ENCODE assay signal across 27 cellular contexts in the genomic region with DNA sequence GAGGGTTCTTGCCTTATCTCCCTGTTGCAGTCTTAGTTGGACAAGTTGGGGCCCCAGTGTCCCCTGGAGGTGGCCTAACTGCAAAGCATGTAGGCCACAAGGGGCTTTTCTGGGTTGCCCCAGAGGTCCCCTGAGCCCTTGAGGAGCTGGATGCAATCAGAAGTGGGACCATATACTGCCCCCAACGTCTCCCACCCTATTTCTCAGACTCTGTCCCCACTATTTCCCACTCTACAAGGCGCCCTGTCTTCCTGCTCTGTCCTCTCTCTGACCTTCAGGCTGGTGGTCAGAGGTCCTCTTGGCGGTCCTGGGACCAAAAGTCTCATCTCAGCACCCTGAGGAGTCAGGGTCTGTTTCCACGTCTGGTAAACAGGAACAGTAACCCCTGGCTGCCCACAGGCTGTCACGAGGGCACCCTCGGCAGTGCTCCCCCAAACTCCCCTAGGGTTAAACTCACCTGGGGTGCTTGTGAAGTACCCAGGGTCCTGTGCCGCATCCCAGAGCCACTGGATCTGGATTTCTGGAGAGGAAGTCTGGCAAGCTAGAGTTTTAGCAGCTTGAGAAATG. TPM values are rescaled to one million over a fixed set of nuclear protein-coding genes. Genes with fewer than 3 reads are reported as not detected.
DNase-seq lines count a peak whose midpoint lies in the region; ATAC-seq, FAIRE-seq and TF ChIP-seq lines count a peak whose summit lies in the region.
"Had no signal": no experiment of that assay in that cellular context is flagged by ENCODE, and none has a peak within 500 bp of the region (broad histone marks: within the 10 kb centered on the region; RNA-seq: fewer than 3 reads in every experiment).

No MANE protein-coding gene starts in this region.

- H3K4me1 ChIP-seq in left ventricle myocardium inferior (peaks cover 23% of the 10 kb centered on the region), H1 (replicated peaks in 1 of 4; ENCODE audit: control insufficient read depth in 3 of 4, insufficient read depth in 4 of 4, low read length in 3 of 4) (no peaks in the 10 kb centered on the region), stomach (peaks cover 23 to 49% (median 36%) of the 10 kb centered on the region in 4 donors)
- H3K4me1 ChIP-seq: BE2C, SJSA1 had no signal

- TF ChIP-seq RAD21 in H1 (IDR thresholded peaks at IDR 0.05 in 1 of 2, conservative IDR thresholded peaks at IDR 0.05 in 1 of 2; ENCODE audit: low read depth in 2 of 2, low read length in 2 of 2), result no peak

- TF ChIP-seq POLR2A in H1 (IDR thresholded peaks at IDR 0.05; ENCODE audit: control extremely low read depth in 1 of 2, low read depth in 2 of 2, low read length in 2 of 2) (no peak), stomach (IDR thresholded peaks at IDR 0.05) (no peak)

- no peak overlapping the region for H2BK20ac ChIP-seq in H1 (ENCODE audit: low read length)

- TF ChIP-seq EP300 in H1 (IDR thresholded peaks at IDR 0.05; ENCODE audit: borderline replicate concordance in 1 of 2, low read depth in 2 of 2, low read length in 2 of 2) (no peak), stomach (IDR thresholded peaks at IDR 0.05) (no peak)

- 0 out of 2 replicates have a peak overlapping the region, but pooled peaks have one; percentile 16 for H4K8ac ChIP-seq in H1 (ENCODE audit: extremely low read depth, insufficient read depth, low read length)

- no peaks in the 10 kb centered on the region for H3K79me1 ChIP-seq in H1 (ENCODE audit: low read depth, low read length)

- no peak overlapping the region for H3K56ac ChIP-seq in H1 (replicated peaks; ENCODE audit: insufficient read length, low read depth, low read length)

- no peaks in the 10 kb centered on the region for H3K9me3 ChIP-seq in left ventricle myocardium inferior (replicated peaks)
- H3K9me3 ChIP-seq in H1 (ENCODE audit: insufficient read depth in 2 of 2, low read depth in 1 of 2, low read length in 1 of 2), result no peaks in the 10 kb centered on the region
- H3K9me3 ChIP-seq in stomach, result no peaks in the 10 kb centered on the region
- H3K9me3 ChIP-seq: BE2C, SJSA1 had no signal

- H4K5ac ChIP-seq in H1 (ENCODE audit: insufficient read length, low read depth, low read length), result no peak overlapping the region

- no peaks in the 10 kb centered on the region for H3K36me3 Mint-ChIP-seq in glutamatergic neuron (ENCODE audit: unreplicated experiment)
- H3K36me3 Mint-ChIP-seq: CD4-positive, CD25-positive, alpha-beta regulatory T cell had no signal

- DNase-seq in left ventricle myocardium inferior (no peak), left cardiac atrium (no peak), H1 (ENCODE audit: low read depth in 1 of 2, low spot score in 2 of 2) (no peak), glutamatergic neuron (no peak), stomach (no peak), LoVo (ENCODE audit: low spot score) (no peak), G401 (ENCODE audit: low spot score) (no peak)
- DNase-seq: ACHN; CD4-positive, CD25-positive, alpha-beta regulatory T cell; Karpas-422; NCI-H1105 treated with DMSO at 0.1 percent for 48 hours; NCI-H1930; NCI-H2107; NCI-H748 treated with DMSO at 0.1 percent for 48 hours; PC-3; Right ventricle myocardium superior had no signal

- peaks cover 21% of the 10 kb centered on the region for H3K9me3 Mint-ChIP-seq in glutamatergic neuron (ENCODE audit: unreplicated experiment)
- H3K9me3 Mint-ChIP-seq: CD4-positive, CD25-positive, alpha-beta regulatory T cell had no signal

- H3K14ac ChIP-seq in H1 (ENCODE audit: insufficient read length), result no peak overlapping the region

- no peak overlapping the region for H3K9ac ChIP-seq in H1 (replicated peaks in 1 of 4; ENCODE audit: extremely low read depth in 1 of 4, low read depth in 3 of 4, low read length in 3 of 4)

- in situ Hi-C loops in G401 (cut with HindIII; ENCODE audit: low sequenced_read_pairs), result no loop called here

- H3K4me2 ChIP-seq in H1 (ENCODE audit: insufficient read depth in 1 of 2, low read depth in 2 of 2, low read length in 2 of 2), result no peak overlapping the region

- no peak overlapping the region for H2BK120ac ChIP-seq in H1 (replicated peaks; ENCODE audit: low read depth, low read length)

- no peak for FAIRE-seq in H1 (lab: Jason Lieb, UNC)
- FAIRE-seq: D721Med, GM18507 had no signal

- no peaks in the 10 kb centered on the region for H3K79me2 ChIP-seq in H1 (ENCODE audit: control insufficient read depth in 1 of 2, insufficient read depth in 2 of 2, low read length in 2 of 2)

- H4K20me1 ChIP-seq in H1 (replicated peaks in 1 of 2; ENCODE audit: control insufficient read depth in 1 of 2, insufficient read depth in 2 of 2, low read length in 2 of 2), result no peaks in the 10 kb centered on the region

- no peak overlapping the region for H4K91ac ChIP-seq in H1 (replicated peaks; ENCODE audit: insufficient read length, low read length)

- 80% methylated on average over 7 of the region's 7 CpGs; no CpG with 5 or more reads in 1 of the 2 experiments for WGBS in H1 (ENCODE audit: extremely low coverage in 1 of 2, insufficient coverage in 1 of 2, insufficient read length in 1 of 2, insufficient replicate concordance in 2 of 2, low coverage in 1 of 2, low lambda C conversion rate in 2 of 2, missing lambda C conversion rate in 1 of 2), 2 experiments
- WGBS in stomach, 5 donors, result 73 to 88% (median 82%) methylated on average over 6 to 7 of the region's 7 CpGs

- H3K4ac ChIP-seq in H1 (replicated peaks; ENCODE audit: insufficient read length, low read depth, low read length), result no peak overlapping the region

- peak overlapping the region; percentile 76 for H3K27ac ChIP-seq in left ventricle myocardium inferior (replicated peaks)
- H3K27ac ChIP-seq in H1 (ENCODE audit: low read depth, low read length), result no peak overlapping the region
- peak overlapping the region in 4 of 5 donors; percentile 70 to 88 (median 76) for H3K27ac ChIP-seq in stomach
- H3K27ac ChIP-seq: 22Rv1, HL-60, SJSA1 had no signal

- TF ChIP-seq CTCF in left ventricle myocardium inferior (IDR thresholded peaks at IDR 0.05; ENCODE audit: borderline replicate concordance) (no peak), H1 (IDR thresholded peaks at IDR 0.05; ENCODE audit: control extremely low read depth in 1 of 3, insufficient read depth in 1 of 3, low read depth in 1 of 3, low read length in 3 of 3) (no peak), glutamatergic neuron (IDR thresholded peaks at IDR 0.05; ENCODE audit: partially characterized antibody, unreplicated experiment) (no peak), stomach (IDR thresholded peaks at IDR 0.05) (no peak)

- no peak overlapping the region for H2AFZ ChIP-seq in H1 (ENCODE audit: low read length)

- H3K36me3 ChIP-seq in left ventricle myocardium inferior (no peaks in the 10 kb centered on the region), H1 (ENCODE audit: control insufficient read depth in 2 of 4, insufficient read depth in 4 of 4, low read length in 3 of 4) (no peaks in the 10 kb centered on the region), stomach (no peaks in the 10 kb centered on the region)
- H3K36me3 ChIP-seq: BE2C, SJSA1 had no signal

- H2BK15ac ChIP-seq in H1 (ENCODE audit: low read length), result no peak overlapping the region

- POLR2A ChIA-PET in H1 (lab: Charles Lee; ENCODE audit: partially characterized antibody), result interaction anchor here (1.0 kb wide), 1 partner anchor 55 kb away, joined by 4 read pairs; no protein-coding TSS in a partner anchor

- no peaks in the 10 kb centered on the region; the same call in 1 of the 2 replicates for H3K23me2 ChIP-seq in H1 (ENCODE audit: low read depth, low read length)

- H2AK5ac ChIP-seq in H1 (ENCODE audit: low read depth, low read length), result no peak overlapping the region

- CTCF ChIA-PET in H1 (lab: Charles Lee; ENCODE audit: partially characterized antibody), result interaction anchor here (0.7 to 24.1 kb wide), 27 partner anchors 8 to 333 kb away, joined by 3 to 465 read pairs (median 4); partner anchors contain the start of gene KCNC4

- peaks cover under 1% of the 10 kb centered on the region for H3K27me3 ChIP-seq in left ventricle myocardium inferior (ENCODE audit: low read depth)
- no peaks in the 10 kb centered on the region for H3K27me3 ChIP-seq in H1 (replicated peaks in 1 of 4; ENCODE audit: control insufficient read depth in 3 of 4, extremely low read depth in 1 of 4, insufficient read depth in 3 of 4, low read length in 3 of 4)
- no peaks in the 10 kb centered on the region for H3K27me3 ChIP-seq in stomach
- H3K27me3 ChIP-seq: BE2C had no signal

- peaks cover 12% of the 10 kb centered on the region for H3K27me3 Mint-ChIP-seq in glutamatergic neuron (ENCODE audit: unreplicated experiment)

- no peak overlapping the region for H3K23ac ChIP-seq in H1 (ENCODE audit: insufficient read length)

- intact Hi-C loops in left ventricle myocardium inferior (cut with micrococcal nuclease) (loop anchor here (10.0 kb wide), 1 partner anchor 151 kb away; no protein-coding TSS in a partner anchor), left cardiac atrium (cut with DNase I) (loop anchor here in 1 of 2 donors (10.0 kb wide), 1 partner anchor 151 kb away; no protein-coding TSS in a partner anchor), stomach (cut with DNase I; ENCODE audit: low total_unique reads) (loop anchor here (10.0 kb wide), 1 partner anchor 151 kb away; no protein-coding TSS in a partner anchor)

- peaks cover 35% of the 10 kb centered on the region for H3K4me1 Mint-ChIP-seq in glutamatergic neuron (ENCODE audit: low read depth, unreplicated experiment)
- H3K4me1 Mint-ChIP-seq: CD4-positive, CD25-positive, alpha-beta regulatory T cell had no signal

- H3K27ac Mint-ChIP-seq in glutamatergic neuron (ENCODE audit: unreplicated experiment), result peak overlapping the region; percentile 85
- H3K27ac Mint-ChIP-seq: CD4-positive, CD25-positive, alpha-beta regulatory T cell had no signal

- peak overlapping the region; percentile 74 for H3K4me3 Mint-ChIP-seq in glutamatergic neuron (ENCODE audit: unreplicated experiment)
- H3K4me3 Mint-ChIP-seq: CD4-positive, CD25-positive, alpha-beta regulatory T cell had no signal

- ATAC-seq in left cardiac atrium, result no peak
- ATAC-seq in GM21723 (IDR thresholded peaks at IDR 0.05; ENCODE audit: unreplicated experiment), result no peak
- ATAC-seq: HCT116 had no signal

- H3K4me3 ChIP-seq in left ventricle myocardium inferior (no peak overlapping the region), H1 (ENCODE audit: extremely low read depth in 1 of 4, insufficient read depth in 2 of 4, low read depth in 3 of 4, low read length in 4 of 4) (no peak overlapping the region), stomach (no peak overlapping the region)
- H3K4me3 ChIP-seq: SJSA1 had no signal

- H2BK12ac ChIP-seq in H1 (ENCODE audit: low read depth, low read length), result no peak overlapping the region

- H3K18ac ChIP-seq in H1 (ENCODE audit: extremely low read depth, low read length), result no peak overlapping the region

- H2BK5ac ChIP-seq in H1 (ENCODE audit: low read depth, low read length), result no peak overlapping the region

RNA-seq across cellular contexts. Expression of gene PROK1, which starts 14.9 kb away (rescaled TPM):
- total RNA-seq in left ventricle myocardium inferior (not detected), left cardiac atrium (under 1 TPM; 0.18 to 0.60 TPM), glutamatergic neuron (ENCODE audit: unreplicated experiment) (not detected), stomach (not detected)
- not detected in 2 replicates for total RNA-seq in H1 (2021; fragmentation: NEBNext Ultra II Directional; extraction: Animal tissue kit (Norgen Biotek cat#: 25700))
- polyA plus RNA-seq in H1 (2011; rRNA removed) (0.12 and 0.20 TPM in 2 replicates), stomach (1 to 10 TPM in 1 of 3 donors, not detected in 2; 1.5 TPM)
- not detected for polyA plus RNA-seq in H1 (2011; cell fraction: cytosol; rRNA removed)
- 0.24 TPM for polyA plus RNA-seq in H1 (2011; cell fraction: nucleus; rRNA removed)
- 0.13 TPM in 1 of 4 replicates, not detected in the others for polyA plus RNA-seq in H1 (2012, experiment 1 of 2)
- not detected for polyA plus RNA-seq in H1 (2012, experiment 2 of 2)
- polyA plus RNA-seq in H1 (2013, experiment 1 of 2), result not detected
- polyA plus RNA-seq in H1 (2013, experiment 2 of 2), result not detected
- 0.25 TPM in 1 of 2 replicates, not detected in the other for polyA minus RNA-seq in H1 (2011; rRNA and poly(A)+ RNA removed)
- not detected for polyA minus RNA-seq in H1 (2011; cell fraction: cytosol; rRNA and poly(A)+ RNA removed)
- not detected for polyA minus RNA-seq in H1 (2011; cell fraction: nucleus; rRNA and poly(A)+ RNA removed)
- not detected in 2 replicates for total RNA-seq in G401 (2014; rRNA removed; shearing (Covaris generic))
- total RNA-seq: CD4-positive, CD25-positive, alpha-beta regulatory T cell; H4; PC-3; Right ventricle myocardium superior; SJSA1 had no signal
- polyA plus RNA-seq: CD4-positive, CD25-positive, alpha-beta regulatory T cell had no signal

RNA-seq across cellular contexts. Expression of gene KCNA10, which starts 53.1 kb away (rescaled TPM):
- total RNA-seq in left ventricle myocardium inferior (not detected), left cardiac atrium (not detected), glutamatergic neuron (ENCODE audit: unreplicated experiment) (not detected), stomach (under 1 TPM in 1 of 5 donors, not detected in 4; 0.58 TPM)
- not detected in 2 replicates for total RNA-seq in H1 (2021; fragmentation: NEBNext Ultra II Directional; extraction: Animal tissue kit (Norgen Biotek cat#: 25700))
- polyA plus RNA-seq in H1 (2011; rRNA removed) (not detected in 2 replicates), stomach (under 1 TPM in 1 of 3 donors, not detected in 2; 0.12 TPM)
- polyA plus RNA-seq in H1 (2011; cell fraction: cytosol; rRNA removed), result not detected
- not detected for polyA plus RNA-seq in H1 (2011; cell fraction: nucleus; rRNA removed)
- polyA plus RNA-seq in H1 (2012, experiment 1 of 2), result not detected in 4 replicates
- not detected for polyA plus RNA-seq in H1 (2012, experiment 2 of 2)
- polyA plus RNA-seq in H1 (2013, experiment 1 of 2), result not detected
- not detected for polyA plus RNA-seq in H1 (2013, experiment 2 of 2)
- polyA minus RNA-seq in H1 (2011; rRNA and poly(A)+ RNA removed), result not detected in 2 replicates
- polyA minus RNA-seq in H1 (2011; cell fraction: cytosol; rRNA and poly(A)+ RNA removed), result not detected
- not detected for polyA minus RNA-seq in H1 (2011; cell fraction: nucleus; rRNA and poly(A)+ RNA removed)
- not detected in 2 replicates for total RNA-seq in G401 (2014; rRNA removed; shearing (Covaris generic))
- total RNA-seq: CD4-positive, CD25-positive, alpha-beta regulatory T cell; H4; M059J; PC-3; Right ventricle myocardium superior; RPMI7951; SJSA1 had no signal
- polyA plus RNA-seq: CD4-positive, CD25-positive, alpha-beta regulatory T cell had no signal

RNA-seq across cellular contexts. Expression of gene LAMTOR5, which starts 58.4 kb away (rescaled TPM):
- 266 TPM for total RNA-seq in left ventricle myocardium inferior
- 100 to 1,000 TPM; 191 to 197 TPM for total RNA-seq in left cardiac atrium
- total RNA-seq in H1 (2021; fragmentation: NEBNext Ultra II Directional; extraction: Animal tissue kit (Norgen Biotek cat#: 25700)), result 84.4 and 91.9 TPM in 2 replicates
- 177 and 297 TPM in 2 replicates for polyA plus RNA-seq in H1 (2011; rRNA removed)
- 184 TPM for polyA plus RNA-seq in H1 (2011; cell fraction: cytosol; rRNA removed)
- polyA plus RNA-seq in H1 (2011; cell fraction: nucleus; rRNA removed), result 93.7 TPM
- 116 to 164 TPM (median 142 TPM) in 4 replicates for polyA plus RNA-seq in H1 (2012, experiment 1 of 2)
- 67.4 TPM for polyA plus RNA-seq in H1 (2012, experiment 2 of 2)
- 117 TPM for polyA plus RNA-seq in H1 (2013, experiment 1 of 2)
- polyA plus RNA-seq in H1 (2013, experiment 2 of 2), result 125 TPM
- polyA minus RNA-seq in H1 (2011; rRNA and poly(A)+ RNA removed), result 57.6 and 83.0 TPM in 2 replicates
- 33.0 TPM for polyA minus RNA-seq in H1 (2011; cell fraction: cytosol; rRNA and poly(A)+ RNA removed)
- 29.9 TPM for polyA minus RNA-seq in H1 (2011; cell fraction: nucleus; rRNA and poly(A)+ RNA removed)
- total RNA-seq in glutamatergic neuron (ENCODE audit: unreplicated experiment), result 135 TPM
- 10 to 100 TPM in 3 of 5 donors, 1 to 10 TPM in 1, not detected in 1; 8.5 to 48.8 (median 18.6) TPM for total RNA-seq in stomach
- polyA plus RNA-seq in stomach, result 100 to 1,000 TPM; 269 to 440 (median 318) TPM
- total RNA-seq in G401 (2014; rRNA removed; shearing (Covaris generic)), result 68.1 and 100 TPM in 2 replicates
